Comparison of ENCODE assay signal across 8 cellular contexts in the genomic region with DNA sequence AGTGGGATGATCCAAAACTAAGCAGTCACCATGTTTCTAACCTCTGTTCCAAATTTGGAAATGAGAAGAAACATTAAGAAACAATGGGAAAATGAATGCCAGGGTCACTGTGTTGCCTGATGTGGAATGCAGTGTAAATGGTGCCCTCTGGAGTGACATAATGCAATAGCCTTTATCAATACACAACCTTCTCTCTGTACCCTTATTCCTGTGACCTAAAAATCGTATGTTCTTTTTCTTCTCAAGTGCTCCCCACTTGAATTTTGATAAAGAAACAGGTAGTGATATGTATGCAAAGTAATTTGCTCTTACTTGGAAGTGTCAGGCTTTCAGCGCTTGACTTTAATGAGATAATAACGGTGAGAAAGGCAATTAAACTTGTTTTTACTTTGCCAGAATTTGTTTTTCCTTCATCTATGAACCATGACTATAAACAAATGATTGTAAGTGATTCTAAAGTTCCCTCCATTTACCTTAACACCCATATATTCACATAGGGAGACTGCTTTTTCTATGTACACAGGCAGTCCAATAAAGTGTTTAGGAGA.
A peak's percentile ranks its signal among the peaks of the same experiment; 100 is the strongest.
DNase-seq lines count a peak whose midpoint lies in the region; ATAC-seq and TF ChIP-seq lines count a peak whose summit lies in the region.

No MANE protein-coding gene starts in this region.

- no peaks in the 10 kb centered on the region for H3K9me2 ChIP-seq in PC-9 (ENCODE audit: insufficient read depth)

- POLR2A ChIA-PET in PC-9 (lab: Charles Lee; ENCODE audit: unreplicated experiment): interaction anchor here (0.5 kb wide), 1 partner anchor 891 kb away, joined by 3 read pairs; no protein-coding TSS in a partner anchor

- DNase-seq in NCI-H146 (lab: John Stamatoyannopoulos, UW) (peak; percentile 5), NCI-H146 treated with DMSO at 0.1 percent for 48 hours (lab: John Stamatoyannopoulos, UW; ENCODE audit: unreplicated experiment) (no peak), PC-9 (peak in 1 of 2 experiments; percentile 6), foreskin keratinocyte (peak; percentile 12 to 34), stomach (no peak), cerebellum (ENCODE audit: low spot score) (no peak), cortex of kidney (lab: John Stamatoyannopoulos, UW) (no peak), foreskin melanocyte (no peak)

- H3F3A ChIP-seq in PC-9 (ENCODE audit: insufficient read depth, low read depth): no peaks in the 10 kb centered on the region

- WGBS in stomach, 5 donors: 29 to 49% (median 38%) methylated on average over 3 of the region's 3 CpGs

- H3K79me2 ChIP-seq in PC-9 (ENCODE audit: low read depth): no peaks in the 10 kb centered on the region

- H3K4me2 ChIP-seq in PC-9: no peak overlapping the region

- no peaks in the 10 kb centered on the region for H3K4me1 ChIP-seq in PC-9 (replicated peaks; ENCODE audit: insufficient read depth)
- no peaks in the 10 kb centered on the region for H3K4me1 ChIP-seq in foreskin keratinocyte
- peaks cover 0 to 7% (median 0%) of the 10 kb centered on the region in 4 donors for H3K4me1 ChIP-seq in stomach

- CTCF ChIA-PET in PC-9 (lab: Charles Lee): no interaction called here

- no peaks in the 10 kb centered on the region for H4K20me1 ChIP-seq in PC-9 (ENCODE audit: insufficient read depth)

- TF ChIP-seq POLR2A in stomach (IDR thresholded peaks at IDR 0.05): no peak

- no peaks in the 10 kb centered on the region for H3K27me3 ChIP-seq in PC-9 (ENCODE audit: insufficient read depth, low read depth)
- no peaks in the 10 kb centered on the region for H3K27me3 ChIP-seq in foreskin keratinocyte
- H3K27me3 ChIP-seq in stomach: no peaks in the 10 kb centered on the region

- H3K36me3 ChIP-seq in PC-9 (ENCODE audit: low read depth): no peaks in the 10 kb centered on the region
- no peaks in the 10 kb centered on the region for H3K36me3 ChIP-seq in stomach

- TF ChIP-seq EP300 in stomach (IDR thresholded peaks at IDR 0.05): no peak

- peak; percentile 62 for ATAC-seq in foreskin keratinocyte

- H2AFZ ChIP-seq in PC-9: no peak overlapping the region

- peak; percentile 65 for TF ChIP-seq CTCF in PC-9 (conservative IDR thresholded peaks at IDR 0.05)
- TF ChIP-seq CTCF in foreskin keratinocyte (conservative IDR thresholded peaks at IDR 0.05): peak; percentile 85
- TF ChIP-seq CTCF in stomach (IDR thresholded peaks at IDR 0.05): peak in 5 of 7 experiments; percentile 11 to 56 (median 25)

- intact Hi-C loops in PC-9 (cut with micrococcal nuclease; ENCODE audit: unreplicated experiment): loop anchor here (1.0 to 5.0 kb wide), 7 partner anchors 37 to 641 kb away; a partner anchor contains a TSS
- intact Hi-C loops in stomach (cut with DNase I; ENCODE audit: low total_unique reads): no loop called here

- H3K4me3 ChIP-seq in PC-9 (no peak overlapping the region), stomach (no peak overlapping the region)

- BruUV-seq in PC-9 (replicated peaks; lab: Mats Ljungman, UMichigan): no TSS peak

- H3K27ac ChIP-seq in PC-9 (no peak overlapping the region), foreskin keratinocyte (no peak overlapping the region), stomach (no peak overlapping the region)

- H3K9me3 ChIP-seq in PC-9 (ENCODE audit: insufficient read depth, low read depth): no peaks in the 10 kb centered on the region; the same call in 1 of the 2 replicates
- H3K9me3 ChIP-seq in stomach: no peaks in the 10 kb centered on the region

Comparison
In these comparisons a context has a peak if more than half of its experiments do, and no peak if none do; other contexts are left out.
1. DNase-seq: peak in NCI-H146 (single experiment) and foreskin keratinocyte (2 of 2); none in NCI-H146 treated with DMSO at 0.1 percent for 48 hours (single experiment), stomach (single experiment), cerebellum (single experiment), cortex of kidney (single experiment) and foreskin melanocyte (single experiment).
2. CTCF ChIP-seq: peak in every context shown above with its lines; median percentile 85 in foreskin keratinocyte; 65 in PC-9; 25 in stomach.